In genomic region chrX:138058931-138059330, GRCh38 we compare ENCODE assay signal across 5 cellular contexts.
"Had no signal": no experiment of that assay in that cellular context is flagged by ENCODE, and none has a peak within 500 bp of the region (broad histone marks: within the 10 kb centered on the region; RNA-seq: fewer than 3 reads in every experiment).

No MANE protein-coding gene starts in this region.

- H3K4me3 ChIP-seq: K562 had no signal

- DNase-seq: IMR-90, KBM-7, KG1 had no signal

- H3K27ac ChIP-seq: HL-60 had no signal
